Comparison of ENCODE assay signal across 18 cellular contexts in genomic region chr4:40176602-40177001, GRCh38. TPM values are rescaled to one million over a fixed set of nuclear protein-coding genes. Genes with fewer than 3 reads are reported as not detected.
DNase-seq lines count a peak whose midpoint lies in the region; FAIRE-seq and TF ChIP-seq lines count a peak whose summit lies in the region.
"Had no signal": no experiment of that assay in that cellular context is flagged by ENCODE, and none has a peak within 500 bp of the region (broad histone marks: within the 10 kb centered on the region; RNA-seq: fewer than 3 reads in every experiment).

No MANE protein-coding gene starts in this region.

- H3K36me3 ChIP-seq in mammary epithelial cell (ENCODE audit: insufficient read depth, low read length) (no peaks in the 10 kb centered on the region), kidney (ENCODE audit: control insufficient read depth in 1 of 2, insufficient read depth in 2 of 2, low read length in 2 of 2) (no peaks in the 10 kb centered on the region), smooth muscle cell (ENCODE audit: low read depth) (no peaks in the 10 kb centered on the region), left ventricle myocardium inferior (no peaks in the 10 kb centered on the region)
- H3K36me3 ChIP-seq: tibial artery had no signal

- no peak overlapping the region for H3K4me2 ChIP-seq in mammary epithelial cell (ENCODE audit: insufficient read depth, low read depth, low read length)
- peak overlapping the region; percentile 43 for H3K4me2 ChIP-seq in smooth muscle cell

- H3K36me3 Mint-ChIP-seq in activated naive CD4-positive, alpha-beta T cell treated with anti-CD3 and anti-CD28 coated beads, Interleukin-2, amount 50 U/mL, for 24 hours, result no peaks in the 10 kb centered on the region
- no peaks in the 10 kb centered on the region for H3K36me3 Mint-ChIP-seq in activated naive CD4-positive, alpha-beta T cell treated with anti-CD3 and anti-CD28 coated beads for 36 hours (ENCODE audit: low read depth)
- H3K36me3 Mint-ChIP-seq: memory B cell had no signal

- in situ Hi-C loops in mammary epithelial cell (cut with MboI; ENCODE audit: low sequenced_read_pairs in 2 of 2), result no loop called here

- no peaks in the 10 kb centered on the region for H3K27me3 Mint-ChIP-seq in activated naive CD4-positive, alpha-beta T cell treated with anti-CD3 and anti-CD28 coated beads, Interleukin-2, amount 50 U/mL, for 24 hours
- H3K27me3 Mint-ChIP-seq in activated naive CD4-positive, alpha-beta T cell treated with anti-CD3 and anti-CD28 coated beads for 36 hours (ENCODE audit: low read depth), result no peaks in the 10 kb centered on the region
- H3K27me3 Mint-ChIP-seq: memory B cell had no signal

- H3K4me1 ChIP-seq in mammary epithelial cell (ENCODE audit: insufficient read depth, low read length) (peaks cover 17% of the 10 kb centered on the region), kidney (ENCODE audit: control insufficient read depth in 1 of 2, insufficient read depth in 1 of 2, low read depth in 1 of 2, low read length in 2 of 2) (no peaks in the 10 kb centered on the region), smooth muscle cell (ENCODE audit: low read depth) (no peaks in the 10 kb centered on the region), left ventricle myocardium inferior (no peaks in the 10 kb centered on the region)
- H3K4me1 ChIP-seq: tibial artery had no signal

- H3K4me3 Mint-ChIP-seq in activated naive CD4-positive, alpha-beta T cell treated with anti-CD3 and anti-CD28 coated beads, Interleukin-2, amount 50 U/mL, for 24 hours, result no peak overlapping the region
- H3K4me3 Mint-ChIP-seq in activated naive CD4-positive, alpha-beta T cell treated with anti-CD3 and anti-CD28 coated beads for 36 hours, result no peak overlapping the region
- H3K4me3 Mint-ChIP-seq: memory B cell; T-helper 1 cell treated with Interleukin-12 subunit alpha and Interleukin-12 subunit beta and Interleukin-4 antibody, amounts not matched to agents 30 μg/mL and 1 μg/mL, for 36 hours had no signal

- FAIRE-seq in kidney (lab: Jason Lieb, UNC), result no peak
- FAIRE-seq: bronchial epithelial cell had no signal

- H3K9me3 ChIP-seq in mammary epithelial cell (replicated peaks; ENCODE audit: insufficient read depth, low read length) (no peaks in the 10 kb centered on the region), kidney (ENCODE audit: control insufficient read depth in 1 of 2, low read length in 2 of 2) (no peaks in the 10 kb centered on the region), smooth muscle cell (replicated peaks; ENCODE audit: low read depth) (no peaks in the 10 kb centered on the region), left ventricle myocardium inferior (replicated peaks) (no peaks in the 10 kb centered on the region)

- H3K27ac ChIP-seq in mammary epithelial cell (ENCODE audit: insufficient read depth, low read depth, low read length) (no peak overlapping the region), kidney (ENCODE audit: low read depth in 2 of 2, low read length in 2 of 2) (no peak overlapping the region), smooth muscle cell (ENCODE audit: low read depth) (no peak overlapping the region), left ventricle myocardium inferior (replicated peaks) (no peak overlapping the region)
- H3K27ac ChIP-seq: C4-2B, RWPE1, tibial artery had no signal

- H4K20me1 ChIP-seq in mammary epithelial cell (ENCODE audit: insufficient read depth, low read length), result no peaks in the 10 kb centered on the region
- no peaks in the 10 kb centered on the region for H4K20me1 ChIP-seq in smooth muscle cell (ENCODE audit: low read depth)

- DNase-seq in activated naive CD4-positive, alpha-beta T cell treated with anti-CD3 and anti-CD28 coated beads for 36 hours, result no peak
- no peak for DNase-seq in mammary epithelial cell
- no peak for DNase-seq in kidney
- no peak for DNase-seq in smooth muscle cell (lab: John Stamatoyannopoulos, UW; ENCODE audit: unreplicated experiment)
- DNase-seq in NCI-H526 treated with DMSO at 0.1 percent for 48 hours (lab: John Stamatoyannopoulos, UW), result no peak
- DNase-seq in midbrain (lab: John Stamatoyannopoulos, UW), result no peak
- DNase-seq in left ventricle myocardium inferior, result no peak
- DNase-seq: 8988T, activated gamma-delta T cell, DMS53, nucleus accumbens, tibial artery had no signal

- peak overlapping the region; percentile 23 for H3K27ac Mint-ChIP-seq in activated naive CD4-positive, alpha-beta T cell treated with anti-CD3 and anti-CD28 coated beads, Interleukin-2, amount 50 U/mL, for 24 hours
- no peak overlapping the region for H3K27ac Mint-ChIP-seq in activated naive CD4-positive, alpha-beta T cell treated with anti-CD3 and anti-CD28 coated beads for 36 hours
- H3K27ac Mint-ChIP-seq: memory B cell; T-helper 1 cell treated with Interleukin-12 subunit alpha and Interleukin-12 subunit beta and Interleukin-4 antibody, amounts not matched to agents 30 μg/mL and 1 μg/mL, for 36 hours had no signal

- H3K9me3 Mint-ChIP-seq in activated naive CD4-positive, alpha-beta T cell treated with anti-CD3 and anti-CD28 coated beads, Interleukin-2, amount 50 U/mL, for 24 hours, result no peaks in the 10 kb centered on the region
- H3K9me3 Mint-ChIP-seq in activated naive CD4-positive, alpha-beta T cell treated with anti-CD3 and anti-CD28 coated beads for 36 hours, result no peaks in the 10 kb centered on the region

- H3K9ac ChIP-seq in mammary epithelial cell (ENCODE audit: insufficient read depth, low read length) (no peak overlapping the region), kidney (ENCODE audit: low read length in 2 of 2) (no peak overlapping the region), smooth muscle cell (ENCODE audit: low read depth) (no peak overlapping the region)

- H3K79me2 ChIP-seq in mammary epithelial cell (ENCODE audit: insufficient read depth, low read length) (no peaks in the 10 kb centered on the region), smooth muscle cell (ENCODE audit: low read depth) (no peaks in the 10 kb centered on the region)

- BruUV-seq in mammary epithelial cell (replicated peaks; lab: Mats Ljungman, UMichigan), result no TSS peak

- no peak overlapping the region for H3K4me3 ChIP-seq in mammary epithelial cell (replicated peaks in 1 of 3; ENCODE audit: insufficient read depth in 1 of 3, low read depth in 2 of 3, low read length in 3 of 3)
- H3K4me3 ChIP-seq in kidney (ENCODE audit: low read length in 2 of 2), result peak overlapping the region; percentile 48 to 58
- peak overlapping the region; percentile 26 for H3K4me3 ChIP-seq in smooth muscle cell
- no peak overlapping the region for H3K4me3 ChIP-seq in left ventricle myocardium inferior
- H3K4me3 ChIP-seq: tibial artery had no signal

- intact Hi-C loops in activated naive CD4-positive, alpha-beta T cell treated with anti-CD3 and anti-CD28 coated beads for 36 hours (cut with micrococcal nuclease), result no loop called here
- intact Hi-C loops in mammary epithelial cell (cut with micrococcal nuclease), result no loop called here
- intact Hi-C loops in kidney (cut with DNase I), result no loop called here
- intact Hi-C loops in left ventricle myocardium inferior (cut with micrococcal nuclease), result no loop called here

- H3F3A ChIP-seq in smooth muscle cell (ENCODE audit: low read depth), result no peaks in the 10 kb centered on the region

- no peaks in the 10 kb centered on the region for H3K27me3 ChIP-seq in mammary epithelial cell (ENCODE audit: insufficient read depth, low read length)
- H3K27me3 ChIP-seq in smooth muscle cell (ENCODE audit: low read depth), result no peaks in the 10 kb centered on the region
- H3K27me3 ChIP-seq in left ventricle myocardium inferior (ENCODE audit: low read depth), result peaks cover 46% of the 10 kb centered on the region
- H3K27me3 ChIP-seq: tibial artery had no signal

- H2AFZ ChIP-seq in mammary epithelial cell (ENCODE audit: low read depth, low read length) (peak overlapping the region; percentile 44), smooth muscle cell (ENCODE audit: low read depth) (no peak overlapping the region)

- dilution Hi-C loops in mammary epithelial cell (cut with HindIII; ENCODE audit: low sequenced_read_pairs), result no loop called here

- CTCF ChIA-PET in activated naive CD4-positive, alpha-beta T cell treated with anti-CD3 and anti-CD28 coated beads for 36 hours (lab: Charles Lee), result no interaction called here
- CTCF ChIA-PET in mammary epithelial cell (lab: Charles Lee; ENCODE audit: low non-redundant PET), result no interaction called here

- TF ChIP-seq CTCF in mammary epithelial cell (conservative IDR thresholded peaks at IDR 0.05 in 1 of 2, IDR thresholded peaks at IDR 0.05 in 1 of 2; ENCODE audit: extremely low read depth in 1 of 2, insufficient read depth in 1 of 2, low read depth in 1 of 2, low read length in 2 of 2) (no peak), kidney (IDR thresholded peaks at IDR 0.05; ENCODE audit: borderline replicate concordance, extremely low read depth, insufficient read depth) (no peak), smooth muscle cell (IDR thresholded peaks at IDR 0.05; ENCODE audit: borderline replicate concordance, insufficient read depth, poor library complexity, severe bottlenecking) (no peak), left ventricle myocardium inferior (IDR thresholded peaks at IDR 0.05; ENCODE audit: borderline replicate concordance) (no peak)

- WGBS in mammary epithelial cell (ENCODE audit: low coverage, missing lambda C conversion rate), result 84% methylated on average over 6 of the region's 10 CpGs
- 60% methylated on average over 10 of the region's 10 CpGs for WGBS in smooth muscle cell (ENCODE audit: low lambda C conversion rate)

- peaks cover 50% of the 10 kb centered on the region for H3K4me1 Mint-ChIP-seq in activated naive CD4-positive, alpha-beta T cell treated with anti-CD3 and anti-CD28 coated beads, Interleukin-2, amount 50 U/mL, for 24 hours
- peaks cover 46% of the 10 kb centered on the region for H3K4me1 Mint-ChIP-seq in activated naive CD4-positive, alpha-beta T cell treated with anti-CD3 and anti-CD28 coated beads for 36 hours (ENCODE audit: low read depth)

RNA-seq across cellular contexts. Expression of gene RHOH, which starts 20.2 kb away (rescaled TPM):
- 10 to 100 TPM; 87.5 to 92.7 TPM for total RNA-seq in activated naive CD4-positive, alpha-beta T cell treated with anti-CD3 and anti-CD28 coated beads for 36 hours
- not detected for total RNA-seq in mammary epithelial cell
- polyA plus RNA-seq in mammary epithelial cell, result not detected
- polyA minus RNA-seq in mammary epithelial cell, result not detected
- 14.1 TPM for total RNA-seq in kidney
- 0.17 TPM for polyA plus RNA-seq in kidney (ENCODE audit: insufficient read depth, low read depth, low replicate concordance)
- not detected in 2 replicates for total RNA-seq in smooth muscle cell
- 0.46 TPM in 1 of 2 replicates, not detected in the other for polyA plus RNA-seq in smooth muscle cell
- 0.41 TPM for total RNA-seq in left ventricle myocardium inferior

Comparison
In these comparisons a context has a peak if more than half of its experiments do, and no peak if none do; other contexts are left out.
1. H3K4me3 ChIP-seq: peak in kidney (2 of 2) and smooth muscle cell (single experiment); none in mammary epithelial cell (0 of 3) and left ventricle myocardium inferior (single experiment).
2. RNA of gene RHOH, which starts 20.2 kb away (total RNA-seq): 87.5 to 92.7 TPM in activated naive CD4-positive, alpha-beta T cell treated with anti-CD3 and anti-CD28 coated beads for 36 hours and 14.1 TPM in kidney (single experiment); 0.41 TPM in left ventricle myocardium inferior (single experiment), not detected in mammary epithelial cell and not detected in smooth muscle cell; every median in the first group is over 10 times any median in the second.